Comparison of ENCODE assay signal across 1 cellular context in genomic region chr5:40834849-40835787, GRCh38.
TF ChIP-seq lines count a peak whose summit lies in the region.

Gene RPL37 (minus strand): TSS chr5:40835222. CDS start chr5:40835185, 37 bp downstream.

TF ChIP-seq in HepG2, 621 proteins besides CTCF, POLR2A, EP300 and RAD21 (continued from another document and continues in another):
- TF ChIP-seq, protein P1, sequence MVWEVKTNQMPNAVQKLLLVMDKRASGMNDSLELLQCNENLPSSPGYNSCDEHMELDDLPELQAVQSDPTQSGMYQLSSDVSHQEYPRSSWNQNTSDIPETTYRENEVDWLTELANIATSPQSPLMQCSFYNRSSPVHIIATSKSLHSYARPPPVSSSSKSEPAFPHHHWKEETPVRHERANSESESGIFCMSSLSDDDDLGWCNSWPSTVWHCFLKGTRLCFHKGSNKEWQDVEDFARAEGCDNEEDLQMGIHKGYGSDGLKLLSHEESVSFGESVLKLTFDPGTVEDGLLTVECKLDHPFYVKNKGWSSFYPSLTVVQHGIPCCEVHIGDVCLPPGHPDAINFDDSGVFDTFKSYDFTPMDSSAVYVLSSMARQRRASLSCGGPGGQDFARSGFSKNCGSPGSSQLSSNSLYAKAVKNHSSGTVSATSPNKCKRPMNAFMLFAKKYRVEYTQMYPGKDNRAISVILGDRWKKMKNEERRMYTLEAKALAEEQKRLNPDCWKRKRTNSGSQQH (CRISPR knock-in tag; IDR thresholded peaks at IDR 0.05; ENCODE audit: low read depth), result peak; percentile 94
- 0 out of 2 replicates have a peak, but pooled peaks have one; percentile 42 for TF ChIP-seq ZNF782 (CRISPR knock-in tag; IDR thresholded peaks at IDR 0.05; ENCODE audit: borderline replicate concordance)
- TF ChIP-seq TFDP2 (CRISPR knock-in tag; IDR thresholded peaks at IDR 0.05), result peak; percentile 89
- TF ChIP-seq ZNF260 (CRISPR knock-in tag; IDR thresholded peaks at IDR 0.05; ENCODE audit: borderline replicate concordance, low read depth), result no peak
- TF ChIP-seq, protein P2, sequence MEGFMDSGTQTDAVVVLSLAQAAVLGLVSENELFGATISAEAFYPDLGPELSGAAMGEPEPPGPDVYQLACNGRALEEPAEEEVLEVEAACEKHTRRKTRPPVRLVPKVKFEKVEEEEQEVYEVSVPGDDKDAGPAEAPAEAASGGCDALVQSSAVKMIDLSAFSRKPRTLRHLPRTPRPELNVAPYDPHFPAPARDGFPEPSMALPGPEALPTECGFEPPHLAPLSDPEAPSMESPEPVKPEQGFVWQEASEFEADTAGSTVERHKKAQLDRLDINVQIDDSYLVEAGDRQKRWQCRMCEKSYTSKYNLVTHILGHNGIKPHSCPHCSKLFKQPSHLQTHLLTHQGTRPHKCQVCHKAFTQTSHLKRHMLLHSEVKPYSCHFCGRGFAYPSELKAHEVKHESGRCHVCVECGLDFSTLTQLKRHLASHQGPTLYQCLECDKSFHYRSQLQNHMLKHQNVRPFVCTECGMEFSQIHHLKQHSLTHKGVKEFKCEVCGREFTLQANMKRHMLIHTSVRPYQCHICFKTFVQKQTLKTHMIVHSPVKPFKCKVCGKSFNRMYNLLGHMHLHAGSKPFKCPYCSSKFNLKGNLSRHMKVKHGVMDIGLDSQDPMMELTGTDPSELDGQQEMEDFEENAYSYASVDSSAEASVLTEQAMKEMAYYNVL (CRISPR knock-in tag; IDR thresholded peaks at IDR 0.05; ENCODE audit: borderline replicate concordance), result peak; percentile 93
- peak; percentile 97 for TF ChIP-seq GATAD1 (CRISPR knock-in tag; IDR thresholded peaks at IDR 0.05)
- TF ChIP-seq SAFB2 (CRISPR knock-in tag; IDR thresholded peaks at IDR 0.05; ENCODE audit: borderline replicate concordance, low read depth), result peak; percentile 42; the same call in 1 of the 2 replicates
- TF ChIP-seq ZNF879 (CRISPR knock-in tag; IDR thresholded peaks at IDR 0.05), result no peak
- TF ChIP-seq CENPT (CRISPR knock-in tag; IDR thresholded peaks at IDR 0.05; ENCODE audit: low read depth), result 0 out of 2 replicates have a peak, but pooled peaks have one; percentile 13
- TF ChIP-seq HNRNPUL1 (IDR thresholded peaks at IDR 0.05; ENCODE audit: low read depth, low read length), result no peak
- TF ChIP-seq POGK (CRISPR knock-in tag; conservative IDR thresholded peaks at IDR 0.05), result peak; percentile 86
- TF ChIP-seq ZSCAN12 (CRISPR knock-in tag; IDR thresholded peaks at IDR 0.05), result 0 out of 2 replicates have a peak, but pooled peaks have one; percentile 62
- peak; percentile 97 for TF ChIP-seq ZNF574 (CRISPR knock-in tag; IDR thresholded peaks at IDR 0.05)
- TF ChIP-seq ZUFSP (CRISPR knock-in tag; IDR thresholded peaks at IDR 0.05; ENCODE audit: borderline replicate concordance), result no peak
- peak; percentile 59 for TF ChIP-seq FOSL2 (CRISPR knock-in tag; IDR thresholded peaks at IDR 0.05)
- TF ChIP-seq HDAC1 (CRISPR knock-in tag; IDR thresholded peaks at IDR 0.05), result peak; percentile 93
- no peak for TF ChIP-seq NCOR1 (IDR thresholded peaks at IDR 0.05; ENCODE audit: borderline replicate concordance, low read length)
- TF ChIP-seq SP5 (CRISPR knock-in tag; IDR thresholded peaks at IDR 0.05; ENCODE audit: borderline replicate concordance, low read depth), result peak; percentile 88
- TF ChIP-seq ZNF7 (CRISPR knock-in tag; IDR thresholded peaks at IDR 0.05), result no peak
- TF ChIP-seq TAF1 (CRISPR knock-in tag; IDR thresholded peaks at IDR 0.05), result peak; percentile 98
- TF ChIP-seq, protein P3, sequence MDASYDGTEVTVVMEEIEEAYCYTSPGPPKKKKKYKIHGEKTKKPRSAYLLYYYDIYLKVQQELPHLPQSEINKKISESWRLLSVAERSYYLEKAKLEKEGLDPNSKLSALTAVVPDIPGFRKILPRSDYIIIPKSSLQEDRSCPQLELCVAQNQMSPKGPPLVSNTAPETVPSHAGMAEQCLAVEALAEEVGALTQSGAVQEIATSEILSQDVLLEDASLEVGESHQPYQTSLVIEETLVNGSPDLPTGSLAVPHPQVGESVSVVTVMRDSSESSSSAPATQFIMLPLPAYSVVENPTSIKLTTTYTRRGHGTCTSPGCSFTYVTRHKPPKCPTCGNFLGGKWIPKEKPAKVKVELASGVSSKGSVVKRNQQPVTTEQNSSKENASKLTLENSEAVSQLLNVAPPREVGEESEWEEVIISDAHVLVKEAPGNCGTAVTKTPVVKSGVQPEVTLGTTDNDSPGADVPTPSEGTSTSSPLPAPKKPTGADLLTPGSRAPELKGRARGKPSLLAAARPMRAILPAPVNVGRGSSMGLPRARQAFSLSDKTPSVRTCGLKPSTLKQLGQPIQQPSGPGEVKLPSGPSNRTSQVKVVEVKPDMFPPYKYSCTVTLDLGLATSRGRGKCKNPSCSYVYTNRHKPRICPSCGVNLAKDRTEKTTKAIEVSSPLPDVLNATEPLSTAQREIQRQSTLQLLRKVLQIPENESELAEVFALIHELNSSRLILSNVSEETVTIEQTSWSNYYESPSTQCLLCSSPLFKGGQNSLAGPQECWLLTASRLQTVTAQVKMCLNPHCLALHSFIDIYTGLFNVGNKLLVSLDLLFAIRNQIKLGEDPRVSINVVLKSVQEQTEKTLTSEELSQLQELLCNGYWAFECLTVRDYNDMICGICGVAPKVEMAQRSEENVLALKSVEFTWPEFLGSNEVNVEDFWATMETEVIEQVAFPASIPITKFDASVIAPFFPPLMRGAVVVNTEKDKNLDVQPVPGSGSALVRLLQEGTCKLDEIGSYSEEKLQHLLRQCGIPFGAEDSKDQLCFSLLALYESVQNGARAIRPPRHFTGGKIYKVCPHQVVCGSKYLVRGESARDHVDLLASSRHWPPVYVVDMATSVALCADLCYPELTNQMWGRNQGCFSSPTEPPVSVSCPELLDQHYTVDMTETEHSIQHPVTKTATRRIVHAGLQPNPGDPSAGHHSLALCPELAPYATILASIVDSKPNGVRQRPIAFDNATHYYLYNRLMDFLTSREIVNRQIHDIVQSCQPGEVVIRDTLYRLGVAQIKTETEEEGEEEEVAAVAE (CRISPR knock-in tag; IDR thresholded peaks at IDR 0.05; ENCODE audit: borderline replicate concordance), result peak; percentile 93; the same call in 1 of the 2 replicates
- TF ChIP-seq NPAS2 (CRISPR knock-in tag; IDR thresholded peaks at IDR 0.05; ENCODE audit: borderline replicate concordance), result no peak
- TF ChIP-seq ZNF30 (CRISPR knock-in tag; IDR thresholded peaks at IDR 0.05), result peak; percentile 65; the same call in 1 of the 2 replicates
- no peak for TF ChIP-seq ZNF468 (CRISPR knock-in tag; IDR thresholded peaks at IDR 0.05)
- peak; percentile 99 for TF ChIP-seq ZFX (CRISPR knock-in tag; IDR thresholded peaks at IDR 0.05; ENCODE audit: low read depth)
- peak in 1 of 2 experiments; percentile 80; a peak in 2 of 4 replicates for TF ChIP-seq ATF4 (CRISPR knock-in tag; IDR thresholded peaks at IDR 0.05)
- TF ChIP-seq ZMYM4 (CRISPR knock-in tag; IDR thresholded peaks at IDR 0.05), result peak; percentile 99
- TF ChIP-seq RXRA (CRISPR knock-in tag; IDR thresholded peaks at IDR 0.05), result peak; percentile 93
- TF ChIP-seq SPEN (CRISPR knock-in tag; IDR thresholded peaks at IDR 0.05; ENCODE audit: low read depth), result peak; percentile 100
- TF ChIP-seq SMC3 (IDR thresholded peaks at IDR 0.05; ENCODE audit: low read length), result no peak
- TF ChIP-seq CEBPG (CRISPR knock-in tag; IDR thresholded peaks at IDR 0.05), result peak; percentile 73
- TF ChIP-seq BRD4 (CRISPR knock-in tag; IDR thresholded peaks at IDR 0.05), result peak; percentile 92
- TF ChIP-seq, protein P4, sequence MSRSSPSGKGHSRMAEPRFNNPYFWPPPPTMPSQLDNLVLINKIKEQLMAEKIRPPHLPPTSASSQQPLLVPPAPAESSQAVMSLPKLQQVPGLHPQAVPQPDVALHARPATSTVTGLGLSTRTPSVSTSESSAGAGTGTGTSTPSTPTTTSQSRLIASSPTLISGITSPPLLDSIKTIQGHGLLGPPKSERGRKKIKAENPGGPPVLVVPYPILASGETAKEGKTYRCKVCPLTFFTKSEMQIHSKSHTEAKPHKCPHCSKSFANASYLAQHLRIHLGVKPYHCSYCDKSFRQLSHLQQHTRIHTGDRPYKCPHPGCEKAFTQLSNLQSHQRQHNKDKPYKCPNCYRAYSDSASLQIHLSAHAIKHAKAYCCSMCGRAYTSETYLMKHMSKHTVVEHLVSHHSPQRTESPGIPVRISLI (CRISPR knock-in tag; IDR thresholded peaks at IDR 0.05; ENCODE audit: borderline replicate concordance), result peak; percentile 42
- TF ChIP-seq NFIC (IDR thresholded peaks at IDR 0.05; ENCODE audit: low read length), result peak; percentile 75
- peak; percentile 26; the same call in 1 of the 2 replicates for TF ChIP-seq ZNF543 (CRISPR knock-in tag; IDR thresholded peaks at IDR 0.05)
- peak; percentile 43; the same call in 1 of the 2 replicates for TF ChIP-seq ZNF790 (CRISPR knock-in tag; IDR thresholded peaks at IDR 0.05; ENCODE audit: borderline replicate concordance)
- TF ChIP-seq ZSCAN22 (CRISPR knock-in tag; IDR thresholded peaks at IDR 0.05), result no peak
- TF ChIP-seq SNAPC2 (CRISPR knock-in tag; IDR thresholded peaks at IDR 0.05), result no peak; the same call in 1 of the 2 replicates
- peak; percentile 83 for TF ChIP-seq SKIL (CRISPR knock-in tag; IDR thresholded peaks at IDR 0.05; ENCODE audit: borderline replicate concordance)
- peak; percentile 93; the same call in 1 of the 2 replicates for TF ChIP-seq FOXC1 (CRISPR knock-in tag; IDR thresholded peaks at IDR 0.05; ENCODE audit: borderline replicate concordance)
- peak; percentile 59 for TF ChIP-seq CHD2 (IDR thresholded peaks at IDR 0.05; ENCODE audit: low read depth, low read length)
